Comparison of ENCODE assay signal across 1 cellular context in genomic region chr19:48988286-48988685, GRCh38.
TF ChIP-seq lines count a peak whose summit lies in the region.

No MANE protein-coding gene starts in this region.

TF ChIP-seq in GM23338, 12 proteins besides CTCF, POLR2A, EP300 and RAD21 (continued from another document):
- TF ChIP-seq REST (IDR thresholded peaks at IDR 0.05; ENCODE audit: unreplicated experiment): no peak
- TF ChIP-seq, protein P1, sequence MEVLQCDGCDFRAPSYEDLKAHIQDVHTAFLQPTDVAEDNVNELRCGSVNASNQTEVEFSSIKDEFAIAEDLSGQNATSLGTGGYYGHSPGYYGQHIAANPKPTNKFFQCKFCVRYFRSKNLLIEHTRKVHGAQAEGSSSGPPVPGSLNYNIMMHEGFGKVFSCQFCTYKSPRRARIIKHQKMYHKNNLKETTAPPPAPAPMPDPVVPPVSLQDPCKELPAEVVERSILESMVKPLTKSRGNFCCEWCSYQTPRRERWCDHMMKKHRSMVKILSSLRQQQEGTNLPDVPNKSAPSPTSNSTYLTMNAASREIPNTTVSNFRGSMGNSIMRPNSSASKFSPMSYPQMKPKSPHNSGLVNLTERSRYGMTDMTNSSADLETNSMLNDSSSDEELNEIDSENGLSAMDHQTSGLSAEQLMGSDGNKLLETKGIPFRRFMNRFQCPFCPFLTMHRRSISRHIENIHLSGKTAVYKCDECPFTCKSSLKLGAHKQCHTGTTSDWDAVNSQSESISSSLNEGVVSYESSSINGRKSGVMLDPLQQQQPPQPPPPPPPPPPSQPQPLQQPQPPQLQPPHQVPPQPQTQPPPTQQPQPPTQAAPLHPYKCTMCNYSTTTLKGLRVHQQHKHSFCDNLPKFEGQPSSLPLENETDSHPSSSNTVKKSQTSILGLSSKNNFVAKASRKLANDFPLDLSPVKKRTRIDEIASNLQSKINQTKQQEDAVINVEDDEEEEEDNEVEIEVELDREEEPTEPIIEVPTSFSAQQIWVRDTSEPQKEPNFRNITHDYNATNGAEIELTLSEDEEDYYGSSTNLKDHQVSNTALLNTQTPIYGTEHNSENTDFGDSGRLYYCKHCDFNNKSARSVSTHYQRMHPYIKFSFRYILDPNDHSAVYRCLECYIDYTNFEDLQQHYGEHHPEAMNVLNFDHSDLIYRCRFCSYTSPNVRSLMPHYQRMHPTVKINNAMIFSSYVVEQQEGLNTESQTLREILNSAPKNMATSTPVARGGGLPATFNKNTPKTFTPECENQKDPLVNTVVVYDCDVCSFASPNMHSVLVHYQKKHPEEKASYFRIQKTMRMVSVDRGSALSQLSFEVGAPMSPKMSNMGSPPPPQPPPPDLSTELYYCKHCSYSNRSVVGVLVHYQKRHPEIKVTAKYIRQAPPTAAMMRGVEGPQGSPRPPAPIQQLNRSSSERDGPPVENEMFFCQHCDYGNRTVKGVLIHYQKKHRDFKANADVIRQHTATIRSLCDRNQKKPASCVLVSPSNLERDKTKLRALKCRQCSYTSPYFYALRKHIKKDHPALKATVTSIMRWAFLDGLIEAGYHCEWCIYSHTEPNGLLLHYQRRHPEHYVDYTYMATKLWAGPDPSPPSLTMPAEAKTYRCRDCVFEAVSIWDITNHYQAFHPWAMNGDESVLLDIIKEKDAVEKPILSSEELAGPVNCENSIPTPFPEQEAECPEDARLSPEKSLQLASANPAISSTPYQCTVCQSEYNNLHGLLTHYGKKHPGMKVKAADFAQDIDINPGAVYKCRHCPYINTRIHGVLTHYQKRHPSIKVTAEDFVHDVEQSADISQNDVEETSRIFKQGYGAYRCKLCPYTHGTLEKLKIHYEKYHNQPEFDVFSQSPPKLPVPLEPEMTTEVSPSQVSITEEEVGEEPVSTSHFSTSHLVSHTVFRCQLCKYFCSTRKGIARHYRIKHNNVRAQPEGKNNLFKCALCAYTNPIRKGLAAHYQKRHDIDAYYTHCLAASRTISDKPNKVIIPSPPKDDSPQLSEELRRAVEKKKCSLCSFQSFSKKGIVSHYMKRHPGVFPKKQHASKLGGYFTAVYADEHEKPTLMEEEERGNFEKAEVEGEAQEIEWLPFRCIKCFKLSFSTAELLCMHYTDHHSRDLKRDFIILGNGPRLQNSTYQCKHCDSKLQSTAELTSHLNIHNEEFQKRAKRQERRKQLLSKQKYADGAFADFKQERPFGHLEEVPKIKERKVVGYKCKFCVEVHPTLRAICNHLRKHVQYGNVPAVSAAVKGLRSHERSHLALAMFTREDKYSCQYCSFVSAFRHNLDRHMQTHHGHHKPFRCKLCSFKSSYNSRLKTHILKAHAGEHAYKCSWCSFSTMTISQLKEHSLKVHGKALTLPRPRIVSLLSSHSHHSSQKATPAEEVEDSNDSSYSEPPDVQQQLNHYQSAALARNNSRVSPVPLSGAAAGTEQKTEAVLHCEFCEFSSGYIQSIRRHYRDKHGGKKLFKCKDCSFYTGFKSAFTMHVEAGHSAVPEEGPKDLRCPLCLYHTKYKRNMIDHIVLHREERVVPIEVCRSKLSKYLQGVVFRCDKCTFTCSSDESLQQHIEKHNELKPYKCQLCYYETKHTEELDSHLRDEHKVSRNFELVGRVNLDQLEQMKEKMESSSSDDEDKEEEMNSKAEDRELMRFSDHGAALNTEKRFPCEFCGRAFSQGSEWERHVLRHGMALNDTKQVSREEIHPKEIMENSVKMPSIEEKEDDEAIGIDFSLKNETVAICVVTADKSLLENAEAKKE (CRISPR knock-in tag; IDR thresholded peaks at IDR 0.05): no peak
- TF ChIP-seq POLR2AphosphoS5 (IDR thresholded peaks at IDR 0.05; ENCODE audit: low read depth): no peak
- no peak for TF ChIP-seq JUNB (IDR thresholded peaks at IDR 0.05; ENCODE audit: unreplicated experiment)
- TF ChIP-seq EZH2phosphoT487 (IDR thresholded peaks at IDR 0.05; ENCODE audit: unreplicated experiment): no peak
- TF ChIP-seq ZNF114 (CRISPR knock-in tag; IDR thresholded peaks at IDR 0.05): no peak
